In genomic region chr2:30366199-30366691, GRCh38 we compare ENCODE assay signal across 1 cellular context.
TF ChIP-seq lines count a peak whose summit lies in the region.

No MANE protein-coding gene starts in this region.

TF ChIP-seq in GM12878, 131 proteins besides CTCF, POLR2A, EP300 and RAD21 (continued from another document):
- peak; percentile 69 for TF ChIP-seq EED (IDR thresholded peaks at IDR 0.05; ENCODE audit: low read depth)
- no peak for TF ChIP-seq ZNF592 (IDR thresholded peaks at IDR 0.05)
- peak; percentile 85 for TF ChIP-seq TCF7 (IDR thresholded peaks at IDR 0.05; ENCODE audit: borderline replicate concordance)
- no peak for TF ChIP-seq NR2F1 (conservative IDR thresholded peaks at IDR 0.05)
- no peak for TF ChIP-seq NKRF (conservative IDR thresholded peaks at IDR 0.05)
- peak; percentile 79 for TF ChIP-seq RUNX3 (IDR thresholded peaks at IDR 0.05; ENCODE audit: low read length)
- 0 out of 2 replicates have a peak, but pooled peaks have one; percentile 9 for TF ChIP-seq IKZF1 (conservative IDR thresholded peaks at IDR 0.05)
- TF ChIP-seq STAT1 (conservative IDR thresholded peaks at IDR 0.05), result no peak
- TF ChIP-seq, protein P1, sequence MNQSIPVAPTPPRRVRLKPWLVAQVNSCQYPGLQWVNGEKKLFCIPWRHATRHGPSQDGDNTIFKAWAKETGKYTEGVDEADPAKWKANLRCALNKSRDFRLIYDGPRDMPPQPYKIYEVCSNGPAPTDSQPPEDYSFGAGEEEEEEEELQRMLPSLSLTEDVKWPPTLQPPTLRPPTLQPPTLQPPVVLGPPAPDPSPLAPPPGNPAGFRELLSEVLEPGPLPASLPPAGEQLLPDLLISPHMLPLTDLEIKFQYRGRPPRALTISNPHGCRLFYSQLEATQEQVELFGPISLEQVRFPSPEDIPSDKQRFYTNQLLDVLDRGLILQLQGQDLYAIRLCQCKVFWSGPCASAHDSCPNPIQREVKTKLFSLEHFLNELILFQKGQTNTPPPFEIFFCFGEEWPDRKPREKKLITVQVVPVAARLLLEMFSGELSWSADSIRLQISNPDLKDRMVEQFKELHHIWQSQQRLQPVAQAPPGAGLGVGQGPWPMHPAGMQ (IDR thresholded peaks at IDR 0.05; ENCODE audit: borderline replicate concordance), result no peak
- TF ChIP-seq, protein P2, sequence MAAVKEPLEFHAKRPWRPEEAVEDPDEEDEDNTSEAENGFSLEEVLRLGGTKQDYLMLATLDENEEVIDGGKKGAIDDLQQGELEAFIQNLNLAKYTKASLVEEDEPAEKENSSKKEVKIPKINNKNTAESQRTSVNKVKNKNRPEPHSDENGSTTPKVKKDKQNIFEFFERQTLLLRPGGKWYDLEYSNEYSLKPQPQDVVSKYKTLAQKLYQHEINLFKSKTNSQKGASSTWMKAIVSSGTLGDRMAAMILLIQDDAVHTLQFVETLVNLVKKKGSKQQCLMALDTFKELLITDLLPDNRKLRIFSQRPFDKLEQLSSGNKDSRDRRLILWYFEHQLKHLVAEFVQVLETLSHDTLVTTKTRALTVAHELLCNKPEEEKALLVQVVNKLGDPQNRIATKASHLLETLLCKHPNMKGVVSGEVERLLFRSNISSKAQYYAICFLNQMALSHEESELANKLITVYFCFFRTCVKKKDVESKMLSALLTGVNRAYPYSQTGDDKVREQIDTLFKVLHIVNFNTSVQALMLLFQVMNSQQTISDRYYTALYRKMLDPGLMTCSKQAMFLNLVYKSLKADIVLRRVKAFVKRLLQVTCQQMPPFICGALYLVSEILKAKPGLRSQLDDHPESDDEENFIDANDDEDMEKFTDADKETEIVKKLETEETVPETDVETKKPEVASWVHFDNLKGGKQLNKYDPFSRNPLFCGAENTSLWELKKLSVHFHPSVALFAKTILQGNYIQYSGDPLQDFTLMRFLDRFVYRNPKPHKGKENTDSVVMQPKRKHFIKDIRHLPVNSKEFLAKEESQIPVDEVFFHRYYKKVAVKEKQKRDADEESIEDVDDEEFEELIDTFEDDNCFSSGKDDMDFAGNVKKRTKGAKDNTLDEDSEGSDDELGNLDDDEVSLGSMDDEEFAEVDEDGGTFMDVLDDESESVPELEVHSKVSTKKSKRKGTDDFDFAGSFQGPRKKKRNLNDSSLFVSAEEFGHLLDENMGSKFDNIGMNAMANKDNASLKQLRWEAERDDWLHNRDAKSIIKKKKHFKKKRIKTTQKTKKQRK (IDR thresholded peaks at IDR 0.05; ENCODE audit: low read depth, low read length), result no peak
- TF ChIP-seq MEF2B (IDR thresholded peaks at IDR 0.05; ENCODE audit: partially characterized antibody, poor library complexity, severe bottlenecking), result peak; percentile 39
- no peak for TF ChIP-seq CEBPB (IDR thresholded peaks at IDR 0.05; ENCODE audit: borderline replicate concordance in 1 of 2, low read depth in 2 of 2, low read length in 2 of 2)
- no peak for TF ChIP-seq RELA (IDR thresholded peaks at IDR 0.05; ENCODE audit: borderline replicate concordance, partially characterized antibody)
- TF ChIP-seq ZNF217 (IDR thresholded peaks at IDR 0.05), result no peak
- TF ChIP-seq SUPT20H (IDR thresholded peaks at IDR 0.05; ENCODE audit: borderline replicate concordance, control insufficient read depth, low read depth, low read length), result no peak
- no peak for TF ChIP-seq BRCA1 (IDR thresholded peaks at IDR 0.05; ENCODE audit: low read depth, low read length)
- TF ChIP-seq ATF2 (IDR thresholded peaks at IDR 0.05; ENCODE audit: low read length), result no peak
- TF ChIP-seq SRF (IDR thresholded peaks at IDR 0.05; ENCODE audit: low read depth in 2 of 2, low read length in 2 of 2), result no peak
- TF ChIP-seq REST (IDR thresholded peaks at IDR 0.05; ENCODE audit: low read depth, low read length), result no peak
TF ChIP-seq in GM12878: peak in this region for 7.
